Comparison of ENCODE assay signal across 24 cellular contexts in genomic region chr9:124980434-124980833, GRCh38. TPM values are rescaled to one million over a fixed set of nuclear protein-coding genes. Genes with fewer than 3 reads are reported as not detected.
DNase-seq lines count a peak whose midpoint lies in the region; ATAC-seq and TF ChIP-seq lines count a peak whose summit lies in the region.
"Had no signal": no experiment of that assay in that cellular context is flagged by ENCODE, and none has a peak within 500 bp of the region (broad histone marks: within the 10 kb centered on the region; RNA-seq: fewer than 3 reads in every experiment).

No MANE protein-coding gene starts in this region.

- H3K27ac ChIP-seq in VCaP (peak overlapping the region; percentile 67), WERI-Rb-1 (no peak overlapping the region)
- H3K27ac ChIP-seq: A549; BLaER1 treated with 17β-estradiol and CSF1 and Interleukin-3, amounts not matched to agents 10 nM and 100 nM; GM23248 had no signal

- H3K4me3 ChIP-seq in fibroblast of villous mesenchyme (ENCODE audit: low read depth, low read length) = no peak overlapping the region
- no peak overlapping the region for H3K4me3 ChIP-seq in WERI-Rb-1 (ENCODE audit: low read depth, low read length)
- H3K4me3 ChIP-seq: A549; BLaER1 treated with 17β-estradiol and CSF1 and Interleukin-3, amounts not matched to agents 10 nM and 100 nM; GM12878; GM23248 had no signal

- TF ChIP-seq CTCF in VCaP (conservative IDR thresholded peaks at IDR 0.05) (no peak), fibroblast of villous mesenchyme (IDR thresholded peaks at IDR 0.05; ENCODE audit: insufficient read depth, low read depth, low read length) (no peak), osteocyte (IDR thresholded peaks at IDR 0.05) (no peak), WERI-Rb-1 (IDR thresholded peaks at IDR 0.05; ENCODE audit: low read depth, low read length) (no peak)

- no peaks in the 10 kb centered on the region for H3K9me3 Mint-ChIP-seq in osteocyte (ENCODE audit: unreplicated experiment)
- H3K9me3 Mint-ChIP-seq in activated T-cell treated with anti-CD3 and anti-CD28 coated beads, Interleukin-2, amount 50 U/mL, for 4 hours = no peaks in the 10 kb centered on the region
- H3K9me3 Mint-ChIP-seq: CD14-positive monocyte; CD4-positive, alpha-beta T cell; CD8-positive, alpha-beta memory T cell had no signal

- H3K9me3 ChIP-seq in WERI-Rb-1 (ENCODE audit: severe bottlenecking) = no peaks in the 10 kb centered on the region
- H3K9me3 ChIP-seq: A549; BE2C; BLaER1 treated with 17β-estradiol and CSF1 and Interleukin-3, amounts not matched to agents 10 nM and 100 nM had no signal

- no peaks in the 10 kb centered on the region for H3K27me3 ChIP-seq in WERI-Rb-1 (ENCODE audit: insufficient read depth, low read depth, severe bottlenecking)
- H3K27me3 ChIP-seq: BE2C; BLaER1 treated with 17β-estradiol and CSF1 and Interleukin-3, amounts not matched to agents 10 nM and 100 nM had no signal

- H3K27me3 Mint-ChIP-seq in osteocyte (ENCODE audit: unreplicated experiment) = no peaks in the 10 kb centered on the region
- H3K27me3 Mint-ChIP-seq in activated T-cell treated with anti-CD3 and anti-CD28 coated beads, Interleukin-2, amount 50 U/mL, for 4 hours (ENCODE audit: low read depth) = no peaks in the 10 kb centered on the region
- H3K27me3 Mint-ChIP-seq: CD4-positive, alpha-beta T cell; CD8-positive, alpha-beta memory T cell had no signal

- no peak overlapping the region for H3K4me3 Mint-ChIP-seq in osteocyte (ENCODE audit: unreplicated experiment)
- H3K4me3 Mint-ChIP-seq in activated T-cell treated with anti-CD3 and anti-CD28 coated beads, Interleukin-2, amount 50 U/mL, for 4 hours = no peak overlapping the region
- H3K4me3 Mint-ChIP-seq: CD14-positive monocyte; CD4-positive, alpha-beta T cell; CD8-positive, alpha-beta memory T cell had no signal

- DNase-seq in fibroblast of villous mesenchyme (ENCODE audit: low read depth) = peak; percentile 48
- no peak for DNase-seq in left lobe of liver (ENCODE audit: low spot score)
- DNase-seq in renal cortical epithelial cell (ENCODE audit: low read depth) = peak; percentile 80
- no peak for DNase-seq in osteocyte (ENCODE audit: extremely low spot score, unreplicated experiment)
- no peak for DNase-seq in WERI-Rb-1
- no peak for DNase-seq in activated T-cell treated with anti-CD3 and anti-CD28 coated beads, Interleukin-2, amount 50 U/mL, for 4 hours
- DNase-seq: 8988T; ACHN; AML-193; BE2C; CD4-positive, alpha-beta T cell; CD8-positive, alpha-beta memory T cell; DMS 273 treated with DMSO at 0.1 percent for 48 hours; DMS79; EL; GDM1; GM23248; H7; HCEC 1CT had no signal

- no peaks in the 10 kb centered on the region for H3K4me1 Mint-ChIP-seq in osteocyte (ENCODE audit: unreplicated experiment)
- H3K4me1 Mint-ChIP-seq in activated T-cell treated with anti-CD3 and anti-CD28 coated beads, Interleukin-2, amount 50 U/mL, for 4 hours (ENCODE audit: low read depth) = no peaks in the 10 kb centered on the region
- H3K4me1 Mint-ChIP-seq: CD14-positive monocyte; CD8-positive, alpha-beta memory T cell had no signal

- H3K36me3 Mint-ChIP-seq in osteocyte (ENCODE audit: unreplicated experiment) = peaks cover 9% of the 10 kb centered on the region
- H3K36me3 Mint-ChIP-seq in activated T-cell treated with anti-CD3 and anti-CD28 coated beads, Interleukin-2, amount 50 U/mL, for 4 hours (ENCODE audit: insufficient read depth) = peaks cover 16% of the 10 kb centered on the region

- ATAC-seq in left lobe of liver = peak; percentile 61
- ATAC-seq in activated T-cell treated with anti-CD3 and anti-CD28 coated beads, Interleukin-2, amount 50 U/mL, for 4 hours = no peak
- ATAC-seq: A549, GM12878 had no signal

- no peak overlapping the region for H3K27ac Mint-ChIP-seq in osteocyte (ENCODE audit: unreplicated experiment)
- H3K27ac Mint-ChIP-seq: CD14-positive monocyte; CD4-positive, alpha-beta T cell; CD8-positive, alpha-beta memory T cell had no signal

- H3K36me3 ChIP-seq in WERI-Rb-1 = peaks cover 6% of the 10 kb centered on the region

RNA-seq across cellular contexts. Expression of gene GOLGA1, which starts 39.6 kb away (rescaled TPM):
- 9.9 and 11.3 TPM in 2 replicates for total RNA-seq in fibroblast of villous mesenchyme
- 12.6 TPM for total RNA-seq in left lobe of liver
- total RNA-seq in renal cortical epithelial cell = 5.4 and 12.9 TPM in 2 replicates
- total RNA-seq in osteocyte = 22.0 and 22.4 TPM in 2 replicates
- 10 to 100 TPM; 13.0 to 15.4 (median 14.0) TPM for total RNA-seq in activated T-cell treated with anti-CD3 and anti-CD28 coated beads, Interleukin-2, amount 50 U/mL, for 4 hours

Comparison
In these comparisons a context has a peak if more than half of its experiments do, and no peak if none do; other contexts are left out.
1. DNase-seq: peak in fibroblast of villous mesenchyme (single experiment) and renal cortical epithelial cell (single experiment); none in left lobe of liver (single experiment), osteocyte (single experiment), WERI-Rb-1 (single experiment) and activated T-cell treated with anti-CD3 and anti-CD28 coated beads, Interleukin-2, amount 50 U/mL, for 4 hours (single experiment).